In genomic region chr12:80216890-80217559, GRCh38 we compare ENCODE assay signal across 12 cellular contexts.
DNase-seq lines count a peak whose midpoint lies in the region; ATAC-seq and TF ChIP-seq lines count a peak whose summit lies in the region.
"Had no signal": no experiment of that assay in that cellular context is flagged by ENCODE, and none has a peak within 500 bp of the region (broad histone marks: within the 10 kb centered on the region; RNA-seq: fewer than 3 reads in every experiment).

No MANE protein-coding gene starts in this region.

- peaks cover 1% of the 10 kb centered on the region for H3K27me3 Mint-ChIP-seq in activated CD4-positive, alpha-beta T cell treated with anti-CD3 and anti-CD28 coated beads, Interleukin-2, amount 10 ng/mL, durations not matched to agents 7 days and 5 days

- POLR2A ChIA-PET in activated CD4-positive, alpha-beta T cell treated with anti-CD3 and anti-CD28 coated beads, Interleukin-2, amount 10 ng/mL, durations not matched to agents 7 days and 5 days (lab: Charles Lee) = no interaction called here

- ATAC-seq in GM18505 (IDR thresholded peaks at IDR 0.05; ENCODE audit: unreplicated experiment) (peak; percentile 62), HG02610 (IDR thresholded peaks at IDR 0.05; ENCODE audit: unreplicated experiment) (peak; percentile 88)
- ATAC-seq: psoas muscle, SK-N-SH treated with all-trans-retinoic acid at 6 μM for 48 hours had no signal

- CTCF ChIA-PET in activated CD4-positive, alpha-beta T cell treated with anti-CD3 and anti-CD28 coated beads, Interleukin-2, amount 10 ng/mL, durations not matched to agents 7 days and 5 days (lab: Charles Lee) = no interaction called here

- H3K4me3 Mint-ChIP-seq in activated CD4-positive, alpha-beta T cell treated with anti-CD3 and anti-CD28 coated beads, Interleukin-2, amount 10 ng/mL, durations not matched to agents 7 days and 5 days = no peak overlapping the region

- no peaks in the 10 kb centered on the region for H3K4me1 Mint-ChIP-seq in activated CD4-positive, alpha-beta T cell treated with anti-CD3 and anti-CD28 coated beads, Interleukin-2, amount 10 ng/mL, durations not matched to agents 7 days and 5 days

- no peak overlapping the region for H3K27ac Mint-ChIP-seq in activated CD4-positive, alpha-beta T cell treated with anti-CD3 and anti-CD28 coated beads, Interleukin-2, amount 10 ng/mL, durations not matched to agents 7 days and 5 days

- H3K36me3 Mint-ChIP-seq in activated CD4-positive, alpha-beta T cell treated with anti-CD3 and anti-CD28 coated beads, Interleukin-2, amount 10 ng/mL, durations not matched to agents 7 days and 5 days (ENCODE audit: low read depth) = no peaks in the 10 kb centered on the region

- H3K9me3 Mint-ChIP-seq in activated CD4-positive, alpha-beta T cell treated with anti-CD3 and anti-CD28 coated beads, Interleukin-2, amount 10 ng/mL, durations not matched to agents 7 days and 5 days = no peaks in the 10 kb centered on the region

- no peak for TF ChIP-seq POLR2A in GM18505 (IDR thresholded peaks at IDR 0.05; ENCODE audit: borderline replicate concordance, extremely low read depth, insufficient read depth, insufficient read length)

- DNase-seq in NCI-H446 (lab: John Stamatoyannopoulos, UW) = peak; percentile 77 to 87
- peak; percentile 94 for DNase-seq in islet precursor cell
- no peak for DNase-seq in CD1c-positive myeloid dendritic cell (ENCODE audit: extremely low spot score)
- DNase-seq in activated CD4-positive, alpha-beta T cell treated with anti-CD3 and anti-CD28 coated beads, Interleukin-2, amount 10 ng/mL, durations not matched to agents 7 days and 5 days = no peak
- no peak for DNase-seq in SIG-M5 (lab: John Stamatoyannopoulos, UW)
- no peak for DNase-seq in T1000 (lab: John Stamatoyannopoulos, UW)
- DNase-seq: kidney glomerular epithelial cell, NCI-H187, psoas muscle had no signal

Comparison
In these comparisons a context has a peak if more than half of its experiments do, and no peak if none do; other contexts are left out.
1. DNase-seq: peak in NCI-H446 (2 of 2) and islet precursor cell (single experiment); none in CD1c-positive myeloid dendritic cell (single experiment), activated CD4-positive, alpha-beta T cell treated with anti-CD3 and anti-CD28 coated beads, Interleukin-2, amount 10 ng/mL, durations not matched to agents 7 days and 5 days (single experiment), SIG-M5 (single experiment) and T1000 (single experiment).